Comparison of ENCODE assay signal across 33 cellular contexts in genomic region chr13:75641026-75641425, GRCh38.
"Had no signal": no experiment of that assay in that cellular context is flagged by ENCODE, and none has a peak within 500 bp of the region (broad histone marks: within the 10 kb centered on the region; RNA-seq: fewer than 3 reads in every experiment).

No MANE protein-coding gene starts in this region.

- H3K27ac Mint-ChIP-seq: activated naive CD4-positive, alpha-beta T cell treated with anti-CD3 and anti-CD28 coated beads for 36 hours; activated naive CD8-positive, alpha-beta T cell treated with anti-CD3 and anti-CD28 coated beads for 36 hours; activated T-helper 1 cell treated with anti-CD3 and anti-CD28 coated beads, Interleukin-12 subunit alpha, Interleukin-12 subunit beta, Interleukin-2, Interleukin-4 antibody, amounts not matched to agents 30 ng/mL and 10 ng/mL and 1 ng/mL, durations not matched to agents 14 hours and 24 hours and 36 hours; naive B cell; nephron progenitor cell had no signal

- ATAC-seq: activated CD4-positive, CD25-positive, alpha-beta regulatory T cell treated with anti-CD3 and anti-CD28 coated beads, Interleukin-2, amount 50 U/mL, for 24 hours; left cardiac atrium; left ventricle myocardium superior; pancreas; stimulated activated naive B cell treated with anti-CD40 and anti-IgM and Interleukin-4, amounts not matched to agents 10 μg/mL and 1 μg/mL and 100 μg/mL, for 72 hours; upper lobe of right lung had no signal

- H3K36me3 Mint-ChIP-seq: activated naive CD8-positive, alpha-beta T cell treated with anti-CD3 and anti-CD28 coated beads for 36 hours had no signal

- FAIRE-seq: keratinocyte, pancreas, TTC549 had no signal

- H3K27me3 ChIP-seq: ascending aorta, brain microvascular endothelial cell, pancreas, tibial artery, upper lobe of right lung had no signal

- H3K9me3 Mint-ChIP-seq: activated naive CD4-positive, alpha-beta T cell treated with anti-CD3 and anti-CD28 coated beads for 36 hours; activated naive CD8-positive, alpha-beta T cell treated with anti-CD3 and anti-CD28 coated beads for 36 hours; activated T-helper 1 cell treated with anti-CD3 and anti-CD28 coated beads, Interleukin-12 subunit alpha, Interleukin-12 subunit beta, Interleukin-2, Interleukin-4 antibody, amounts not matched to agents 30 ng/mL and 10 ng/mL and 1 ng/mL, durations not matched to agents 14 hours and 24 hours and 36 hours; naive B cell; nephron progenitor cell; stimulated activated naive B cell treated with anti-CD40 and anti-IgM and Interleukin-4, amounts not matched to agents 10 μg/mL and 1 μg/mL and 100 μg/mL, for 72 hours had no signal

- H3K4me3 Mint-ChIP-seq: activated naive CD4-positive, alpha-beta T cell treated with anti-CD3 and anti-CD28 coated beads for 36 hours; activated naive CD8-positive, alpha-beta T cell treated with anti-CD3 and anti-CD28 coated beads for 36 hours; activated T-helper 1 cell treated with anti-CD3 and anti-CD28 coated beads, Interleukin-12 subunit alpha, Interleukin-12 subunit beta, Interleukin-2, Interleukin-4 antibody, amounts not matched to agents 30 ng/mL and 10 ng/mL and 1 ng/mL, durations not matched to agents 14 hours and 24 hours and 36 hours; naive B cell; nephron progenitor cell; stimulated activated naive B cell treated with anti-CD40 and anti-IgM and Interleukin-4, amounts not matched to agents 10 μg/mL and 1 μg/mL and 100 μg/mL, for 72 hours had no signal

- H3K9me3 ChIP-seq: ascending aorta, neutrophil, pancreas, prostate gland, sigmoid colon, stomach, tibial artery, upper lobe of right lung had no signal

- H3K4me3 ChIP-seq: ascending aorta, coronary artery, dorsolateral prefrontal cortex, pancreas, prostate gland, sigmoid colon, stomach, tibial artery, upper lobe of right lung had no signal

- H3K36me3 ChIP-seq: ascending aorta, neutrophil, pancreas, prostate gland, sigmoid colon, stomach, tibial artery, upper lobe of right lung had no signal

- H3K4me1 ChIP-seq: ascending aorta, pancreas, prostate gland had no signal

- H3K27ac ChIP-seq: ascending aorta, brain microvascular endothelial cell, coronary artery, dorsolateral prefrontal cortex, neutrophil, pancreas, sigmoid colon, stomach, tibial artery, upper lobe of right lung, VCaP had no signal

- DNase-seq: activated CD4-positive, alpha-beta T cell treated with anti-CD3 and anti-CD28 coated beads for 48 hours; activated CD4-positive, alpha-beta T cell treated with anti-CD3 and anti-CD28 coated beads, Interleukin-2, amount 50 U/mL, for 48 hours; activated CD8-positive, alpha-beta memory T cell treated with anti-CD3 and anti-CD28 coated beads for 24 hours; activated effector memory CD4-positive, alpha-beta T cell treated with anti-CD3 and anti-CD28 coated beads, Interleukin-2, amount 50 U/mL, for 16 hours; activated naive CD4-positive, alpha-beta T cell treated with anti-CD3 and anti-CD28 coated beads for 36 hours; activated naive CD8-positive, alpha-beta T cell treated with anti-CD3 and anti-CD28 coated beads for 36 hours; brain microvascular endothelial cell; dorsolateral prefrontal cortex; effector memory CD4-positive, alpha-beta T cell; head of caudate nucleus; hippocampal formation; left cardiac atrium; left ventricle myocardium superior; naive B cell; nephron progenitor cell; pancreas; retina; sigmoid colon; stimulated activated CD4-positive, alpha-beta T cell treated with anti-CD3 and anti-CD28 coated beads, Interleukin-15, amount 100 ng/mL, for 24 hours; stimulated activated CD4-positive, alpha-beta T cell treated with anti-CD3 and anti-CD28 coated beads, Interleukin-2, amount 100 ng/mL, for 24 hours; stimulated activated naive B cell treated with anti-CD40 and anti-IgM and Interleukin-4, amounts not matched to agents 10 μg/mL and 1 μg/mL and 100 μg/mL, for 72 hours; stomach; tibial artery; upper lobe of right lung had no signal
